ENCODE assay signal across 14 cellular contexts in genomic region chr12:132837693-132838463, GRCh38. TPM values are rescaled to one million over a fixed set of nuclear protein-coding genes. Genes with fewer than 3 reads are reported as not detected.
A peak's percentile ranks its signal among the peaks of the same experiment; 100 is the strongest.
DNase-seq lines count a peak whose midpoint lies in the region; ATAC-seq lines count a peak whose summit lies in the region.
"Had no signal": no experiment of that assay in that cellular context is flagged by ENCODE, and none has a peak within 500 bp of the region (broad histone marks: within the 10 kb centered on the region; RNA-seq: fewer than 3 reads in every experiment).

No MANE protein-coding gene starts in this region.

- intact Hi-C loops in left colon (cut with DNase I, micrococcal nuclease) = no loop called here
- intact Hi-C loops in activated CD4-positive, alpha-beta T cell treated with anti-CD3 and anti-CD28 coated beads, Interleukin-2, amount 10 ng/mL, durations not matched to agents 24 days and 14 days (cut with micrococcal nuclease) = no loop called here

- peaks cover 21% of the 10 kb centered on the region for H3K4me1 Mint-ChIP-seq in activated CD4-positive, alpha-beta T cell treated with anti-CD3 and anti-CD28 coated beads, Interleukin-2, amount 10 ng/mL, durations not matched to agents 24 days and 14 days
- H3K4me1 Mint-ChIP-seq: stimulated activated memory B cell treated with anti-CD40 and anti-IgM and Interleukin-4, amounts not matched to agents 10 μg/mL and 1 μg/mL and 100 μg/mL, for 72 hours had no signal

- H3K27me3 Mint-ChIP-seq in activated CD4-positive, alpha-beta T cell treated with anti-CD3 and anti-CD28 coated beads, Interleukin-2, amount 10 ng/mL, durations not matched to agents 24 days and 14 days = no peaks in the 10 kb centered on the region
- H3K27me3 Mint-ChIP-seq: stimulated activated memory B cell treated with anti-CD40 and anti-IgM and Interleukin-4, amounts not matched to agents 10 μg/mL and 1 μg/mL and 100 μg/mL, for 72 hours had no signal

- no peak overlapping the region for H3K27ac Mint-ChIP-seq in activated CD4-positive, alpha-beta T cell treated with anti-CD3 and anti-CD28 coated beads, Interleukin-2, amount 10 ng/mL, durations not matched to agents 24 days and 14 days

- H3K9ac ChIP-seq in subcutaneous abdominal adipose tissue (ENCODE audit: low read length in 5 of 5) = peak overlapping the region in 1 of 5 donors; percentile 47

- no peaks in the 10 kb centered on the region for H3K9me3 Mint-ChIP-seq in activated CD4-positive, alpha-beta T cell treated with anti-CD3 and anti-CD28 coated beads, Interleukin-2, amount 10 ng/mL, durations not matched to agents 24 days and 14 days

- peak overlapping the region in 3 of 5 donors; percentile 6 to 36 (median 12) for H3K4me3 ChIP-seq in subcutaneous abdominal adipose tissue (ENCODE audit: low read depth in 1 of 5, low read length in 5 of 5)
- H3K4me3 ChIP-seq: coronary artery, gastrocnemius medialis had no signal

- no peak overlapping the region for H3K4me3 Mint-ChIP-seq in activated CD4-positive, alpha-beta T cell treated with anti-CD3 and anti-CD28 coated beads, Interleukin-2, amount 10 ng/mL, durations not matched to agents 24 days and 14 days
- H3K4me3 Mint-ChIP-seq: stimulated activated memory B cell treated with anti-CD40 and anti-IgM and Interleukin-4, amounts not matched to agents 10 μg/mL and 1 μg/mL and 100 μg/mL, for 72 hours had no signal

- peaks cover 51% of the 10 kb centered on the region for H3K36me3 Mint-ChIP-seq in activated CD4-positive, alpha-beta T cell treated with anti-CD3 and anti-CD28 coated beads, Interleukin-2, amount 10 ng/mL, durations not matched to agents 24 days and 14 days (ENCODE audit: low read depth)

- H3K9me3 ChIP-seq in KOPT-K1 (ENCODE audit: insufficient read depth, low read length, poor library complexity, severe bottlenecking) (no peaks in the 10 kb centered on the region), subcutaneous abdominal adipose tissue (ENCODE audit: control insufficient read depth in 5 of 5, low read length in 5 of 5) (no peaks in the 10 kb centered on the region)
- H3K9me3 ChIP-seq: gastrocnemius medialis had no signal

- peaks cover 0 to 16% (median 14%) of the 10 kb centered on the region in 5 donors for H3K4me1 ChIP-seq in subcutaneous abdominal adipose tissue (ENCODE audit: control insufficient read depth in 5 of 5, insufficient read depth in 5 of 5, low read length in 5 of 5)
- H3K4me1 ChIP-seq: gastrocnemius medialis had no signal

- H3K36me3 ChIP-seq in KOPT-K1 (ENCODE audit: insufficient read depth, low read length) = peaks cover 49% of the 10 kb centered on the region
- peaks cover 3 to 59% (median 44%) of the 10 kb centered on the region in 5 donors for H3K36me3 ChIP-seq in subcutaneous abdominal adipose tissue (ENCODE audit: control insufficient read depth in 5 of 5, insufficient read depth in 5 of 5, low read length in 5 of 5)

- H3K27me3 ChIP-seq in subcutaneous abdominal adipose tissue (ENCODE audit: control insufficient read depth in 5 of 5, insufficient read depth in 4 of 5, low read length in 5 of 5) = no peaks in the 10 kb centered on the region
- H3K27me3 ChIP-seq: gastrocnemius medialis had no signal

- H3K27ac ChIP-seq in KOPT-K1 (ENCODE audit: low read depth, low read length, poor library complexity, severe bottlenecking) (peak overlapping the region; percentile 91), subcutaneous abdominal adipose tissue (ENCODE audit: low read depth, low read length) (no peak overlapping the region)
- H3K27ac ChIP-seq: gastrocnemius medialis had no signal

- DNase-seq in cerebellar cortex (ENCODE audit: low spot score) = peak; percentile 71
- no peak for DNase-seq in left colon
- DNase-seq in activated CD4-positive, alpha-beta T cell treated with anti-CD3 and anti-CD28 coated beads, Interleukin-2, amount 10 ng/mL, durations not matched to agents 24 days and 14 days = no peak
- DNase-seq: NCI-H1417 treated with DMSO at 0.1 percent for 48 hours; NCI-H748 treated with DMSO at 0.1 percent for 48 hours; stimulated activated CD4-positive, alpha-beta T cell treated with anti-CD3 and anti-CD28 coated beads, Interleukin-2, amount 100 ng/mL, for 24 hours had no signal

- peak; percentile 40 for ATAC-seq in left colon
- ATAC-seq in GM18502 (IDR thresholded peaks at IDR 0.05; ENCODE audit: poor library complexity, unreplicated experiment) = no peak
- no peak for ATAC-seq in GM21825 (IDR thresholded peaks at IDR 0.05; ENCODE audit: unreplicated experiment)
- ATAC-seq: HCT116; stimulated activated memory B cell treated with anti-CD40 and anti-IgM and Interleukin-4, amounts not matched to agents 10 μg/mL and 1 μg/mL and 100 μg/mL, for 72 hours had no signal

RNA-seq across cellular contexts. Expression of gene GOLGA3, which starts 9.2 kb away (rescaled TPM):
- 10 to 100 TPM; 81.4 to 88.6 TPM for total RNA-seq in left colon
- 67.6 and 68.1 TPM in 2 replicates for total RNA-seq in activated CD4-positive, alpha-beta T cell treated with anti-CD3 and anti-CD28 coated beads, Interleukin-2, amount 10 ng/mL, durations not matched to agents 24 days and 14 days

RNA-seq across cellular contexts. Expression of gene CHFR, which starts 49.5 kb away (rescaled TPM):
- total RNA-seq in left colon = 10 to 100 TPM; 50.4 to 58.2 TPM
- total RNA-seq in activated CD4-positive, alpha-beta T cell treated with anti-CD3 and anti-CD28 coated beads, Interleukin-2, amount 10 ng/mL, durations not matched to agents 24 days and 14 days = 52.9 and 60.7 TPM in 2 replicates
